ENCODE assay signal across 16 cellular contexts in the genomic region with DNA sequence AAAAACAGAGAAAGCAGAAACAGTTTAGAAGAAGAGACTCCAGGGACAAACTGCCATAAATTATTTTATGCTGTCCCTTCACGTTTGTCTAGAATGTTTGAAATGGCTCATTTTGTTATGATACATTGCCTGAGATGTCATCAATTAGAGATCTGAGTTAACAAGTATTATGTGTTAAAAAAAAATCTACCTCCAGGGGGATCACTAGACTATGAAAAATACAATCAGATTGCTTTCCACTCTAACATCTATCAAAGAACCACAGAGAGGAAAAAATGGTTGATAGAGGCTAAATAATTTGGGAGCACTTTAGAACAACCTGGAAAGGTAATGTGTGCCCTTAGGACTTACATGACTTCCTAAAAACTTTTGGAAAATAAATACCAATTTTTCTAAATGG. TPM values are rescaled to one million over a fixed set of nuclear protein-coding genes. Genes with fewer than 3 reads are reported as not detected.
DNase-seq lines count a peak whose midpoint lies in the region; ATAC-seq and TF ChIP-seq lines count a peak whose summit lies in the region.
"Had no signal": no experiment of that assay in that cellular context is flagged by ENCODE, and none has a peak within 500 bp of the region (broad histone marks: within the 10 kb centered on the region; RNA-seq: fewer than 3 reads in every experiment).

No MANE protein-coding gene starts in this region.

- H3K27ac ChIP-seq in PC-3 (ENCODE audit: low read length): no peak overlapping the region
- no peak overlapping the region for H3K27ac ChIP-seq in left lung
- no peak overlapping the region for H3K27ac ChIP-seq in transverse colon
- H3K27ac ChIP-seq: BLaER1, colonic mucosa, testis had no signal

- BruUV-seq in PC-3 (replicated peaks; lab: Mats Ljungman, UMichigan): no TSS peak

- no peak overlapping the region for H3K27ac Mint-ChIP-seq in HFFc6

- no peaks in the 10 kb centered on the region for H3F3A ChIP-seq in PC-3 (ENCODE audit: low read length, unreplicated experiment)

- no peaks in the 10 kb centered on the region for H3K9me3 Mint-ChIP-seq in HFFc6

- WGBS in transverse colon (ENCODE audit: low coverage in 1 of 2), 2 donors: 10 to 16% methylated on average over 1 of the region's 1 CpG

- TF ChIP-seq CTCF in AG10803 (conservative IDR thresholded peaks at IDR 0.05; ENCODE audit: low read length) (peak; percentile 15; the same call in 1 of the 2 replicates), HFFc6 (IDR thresholded peaks at IDR 0.05) (peak; percentile 64), PC-3 (conservative IDR thresholded peaks at IDR 0.05; ENCODE audit: low read depth, low read length) (peak; percentile 48), left lung (IDR thresholded peaks at IDR 0.05) (no peak), transverse colon (IDR thresholded peaks at IDR 0.05) (no peak)

- CTCF ChIA-PET in PC-3 (lab: Charles Lee): no interaction called here

- ATAC-seq in PC-3 (peak; percentile 57; the same call in 1 of the 2 replicates), GM18858 (IDR thresholded peaks at IDR 0.05; ENCODE audit: unreplicated experiment) (no peak), left lung (no peak)

- H3K27me3 Mint-ChIP-seq in HFFc6 (ENCODE audit: insufficient read depth): no peaks in the 10 kb centered on the region

- H3K9me2 ChIP-seq in PC-3 (replicated peaks; ENCODE audit: low read length): no peaks in the 10 kb centered on the region

- TF ChIP-seq EP300 in transverse colon (IDR thresholded peaks at IDR 0.05; ENCODE audit: low read depth): no peak

- H3K36me3 ChIP-seq in PC-3 (ENCODE audit: low read depth, low read length) (no peaks in the 10 kb centered on the region), left lung (no peaks in the 10 kb centered on the region), transverse colon (no peaks in the 10 kb centered on the region)
- H3K36me3 ChIP-seq: BLaER1, colonic mucosa had no signal

- no peaks in the 10 kb centered on the region for H3K36me3 Mint-ChIP-seq in HFFc6 (ENCODE audit: low read depth)

- H3K4me3 Mint-ChIP-seq in HFFc6: no peak overlapping the region

- DNase-seq in AG10803 (ENCODE audit: low read depth): no peak
- DNase-seq in HFFc6: no peak
- DNase-seq in PC-3: peak; percentile 37
- DNase-seq in fibroblast of peridontal ligament (ENCODE audit: extremely low read depth): peak; percentile 21
- DNase-seq in glomerular visceral epithelial cell (ENCODE audit: extremely low spot score): no peak
- no peak for DNase-seq in left lung
- DNase-seq in transverse colon: no peak
- DNase-seq: activated CD8-positive, alpha-beta memory T cell treated with anti-CD3 and anti-CD28 coated beads for 24 hours; amygdala; colonic mucosa; kidney; NCI-H2081; stimulated activated CD4-positive, alpha-beta T cell treated with anti-CD3 and anti-CD28 coated beads, Interleukin-2, amount 100 ng/mL, for 48 hours; testis had no signal

- no peaks in the 10 kb centered on the region for H3K4me1 ChIP-seq in PC-3 (ENCODE audit: insufficient read depth, low read length)
- H3K4me1 ChIP-seq in left lung: no peaks in the 10 kb centered on the region
- H3K4me1 ChIP-seq in transverse colon: no peaks in the 10 kb centered on the region
- H3K4me1 ChIP-seq: colonic mucosa, testis had no signal

- no peak for TF ChIP-seq POLR2A in transverse colon (IDR thresholded peaks at IDR 0.05)

- H3K4me3 ChIP-seq in AG10803 (ENCODE audit: low read length) (no peak overlapping the region), PC-3 (ENCODE audit: low read length) (no peak overlapping the region), left lung (no peak overlapping the region), transverse colon (no peak overlapping the region)
- H3K4me3 ChIP-seq: BLaER1, colonic mucosa, testis had no signal

- H2AFZ ChIP-seq in PC-3 (ENCODE audit: low read length): no peak overlapping the region

- H3K9me3 ChIP-seq in PC-3 (ENCODE audit: low read length) (no peaks in the 10 kb centered on the region), left lung (no peaks in the 10 kb centered on the region), transverse colon (no peaks in the 10 kb centered on the region)
- H3K9me3 ChIP-seq: BLaER1, colonic mucosa, testis had no signal

- in situ Hi-C loops in transverse colon (cut with MboI; ENCODE audit: low pct_ligation_motif_present in 1 of 4, low pct_unique_long_range_greater_than_20kb in 1 of 4, low sequenced_read_pairs in 3 of 4): no loop called here

- H3K4me2 ChIP-seq in PC-3 (ENCODE audit: low read length): no peak overlapping the region
- H3K4me2 ChIP-seq: BLaER1 had no signal

- POLR2A ChIA-PET in PC-3 (lab: Charles Lee; ENCODE audit: unreplicated experiment): no interaction called here

- no peaks in the 10 kb centered on the region for H4K20me1 ChIP-seq in PC-3 (ENCODE audit: low read length)
- H4K20me1 ChIP-seq: BLaER1 had no signal

- H3K9ac ChIP-seq in PC-3 (ENCODE audit: low read length): no peak overlapping the region
- H3K9ac ChIP-seq: BLaER1 had no signal

- H3K27me3 ChIP-seq in PC-3 (ENCODE audit: low read length): no peaks in the 10 kb centered on the region
- H3K27me3 ChIP-seq in left lung: no peaks in the 10 kb centered on the region
- no peaks in the 10 kb centered on the region for H3K27me3 ChIP-seq in transverse colon
- H3K27me3 ChIP-seq: BLaER1, colonic mucosa, testis had no signal

- intact Hi-C loops in PC-3 (cut with micrococcal nuclease) (loop anchor here (1.0 to 2.0 kb wide), 5 partner anchors 51 to 224 kb away; a partner anchor contains a TSS), left lung (cut with DNase I) (no loop called here), transverse colon (cut with DNase I; ENCODE audit: low total_unique reads) (no loop called here)

- peaks cover 6% of the 10 kb centered on the region for H3K4me1 Mint-ChIP-seq in HFFc6 (ENCODE audit: low read depth)

- H3K79me2 ChIP-seq in PC-3 (ENCODE audit: low read length): no peaks in the 10 kb centered on the region

RNA-seq across cellular contexts. Expression of a gene that starts 57.6 kb away (rescaled TPM):
- 10 to 100 TPM in 5 of 6 experiments, 1 to 10 TPM in 1; 9.9 to 15.8 (median 12.3) TPM for total RNA-seq in HFFc6 (2021; fragmentation: NEBNext Ultra II Directional; extraction: Animal tissue kit (Norgen Biotek cat#: 25700))
- total RNA-seq in PC-3 (2014; rRNA removed) (1.6 and 2.7 TPM in 2 replicates), left lung (10 to 100 TPM; 40.4 to 51.9 TPM), transverse colon (1 to 10 TPM; 1.1 to 2.2 (median 1.6) TPM)

Comparison
In these comparisons a context has a peak if more than half of its experiments do, and no peak if none do; other contexts are left out.
1. DNase-seq: peak in PC-3 (single experiment) and fibroblast of peridontal ligament (single experiment); none in AG10803 (single experiment), HFFc6 (single experiment), glomerular visceral epithelial cell (single experiment), left lung (0 of 2) and transverse colon (single experiment).
2. CTCF ChIP-seq: peak in AG10803 (single experiment), HFFc6 (single experiment) and PC-3 (single experiment); none in left lung (0 of 2) and transverse colon (0 of 5).